ENCODE assay signal across 8 cellular contexts in the genomic region with DNA sequence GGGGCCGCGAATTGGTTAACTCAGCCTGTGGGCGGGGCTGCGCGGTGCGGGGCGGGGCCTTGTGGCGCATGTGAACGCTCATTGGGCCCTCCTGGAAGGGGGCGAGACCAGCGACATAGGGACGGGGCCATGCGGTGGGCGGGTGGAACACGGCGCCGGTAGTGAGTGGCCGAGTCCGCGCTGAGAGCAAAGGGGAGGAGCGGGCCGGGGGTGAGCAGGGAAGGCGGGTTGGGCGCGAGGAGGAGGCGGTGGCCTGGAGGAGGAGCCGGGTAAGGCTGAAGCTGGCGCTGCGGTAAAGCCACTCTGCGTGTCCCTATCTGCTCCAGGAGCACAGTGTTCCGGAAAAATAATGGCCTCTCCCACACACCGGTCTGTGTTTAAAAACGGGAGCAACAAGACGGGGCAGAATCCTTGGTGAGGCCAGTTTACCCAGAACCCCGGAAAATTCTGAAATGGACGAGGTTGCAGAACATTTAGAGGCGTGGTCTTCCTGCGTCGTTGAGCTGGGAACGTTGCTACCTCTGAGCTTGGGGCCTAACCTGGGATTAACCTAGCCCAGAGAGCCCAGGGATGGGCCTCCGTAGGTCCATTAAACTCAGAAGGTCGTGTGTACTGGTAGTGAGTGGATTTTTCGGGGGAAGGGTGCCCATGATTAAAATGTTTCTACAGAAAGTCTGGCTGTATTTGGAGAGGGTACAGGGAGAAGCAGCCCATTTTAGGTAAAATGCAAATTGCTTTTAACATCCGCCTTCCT.
DNase-seq lines count a peak whose midpoint lies in the region; ATAC-seq and TF ChIP-seq lines count a peak whose summit lies in the region.

No MANE protein-coding gene starts in this region.

- TF ChIP-seq CTCF in astrocyte of the cerebellum (IDR thresholded peaks at IDR 0.05; ENCODE audit: low read depth, low read length, missing control alignments): no peak

- DNase-seq in NCI-H2029 (lab: John Stamatoyannopoulos, UW) (peak; percentile 97), T-helper 9 cell (peak; percentile 100), astrocyte of the cerebellum (ENCODE audit: low read depth) (peak; percentile 97), hippocampal formation (lab: John Stamatoyannopoulos, UW) (peak; percentile 99 to 100), retina (peak; percentile 95), AG08395 (ENCODE audit: low spot score) (no peak)

- ATAC-seq in GM18508 (IDR thresholded peaks at IDR 0.05; ENCODE audit: insufficient read depth, unreplicated experiment): peak; percentile 76
- ATAC-seq in HG02981 (IDR thresholded peaks at IDR 0.05; ENCODE audit: unreplicated experiment): peak; percentile 95

- in situ Hi-C loops in astrocyte of the cerebellum (cut with HindIII; ENCODE audit: low sequenced_read_pairs): no loop called here

- H3K4me3 ChIP-seq in astrocyte of the cerebellum (ENCODE audit: low read depth, low read length): peak overlapping the region; percentile 53
